ENCODE assay signal across 16 cellular contexts in the genomic region with DNA sequence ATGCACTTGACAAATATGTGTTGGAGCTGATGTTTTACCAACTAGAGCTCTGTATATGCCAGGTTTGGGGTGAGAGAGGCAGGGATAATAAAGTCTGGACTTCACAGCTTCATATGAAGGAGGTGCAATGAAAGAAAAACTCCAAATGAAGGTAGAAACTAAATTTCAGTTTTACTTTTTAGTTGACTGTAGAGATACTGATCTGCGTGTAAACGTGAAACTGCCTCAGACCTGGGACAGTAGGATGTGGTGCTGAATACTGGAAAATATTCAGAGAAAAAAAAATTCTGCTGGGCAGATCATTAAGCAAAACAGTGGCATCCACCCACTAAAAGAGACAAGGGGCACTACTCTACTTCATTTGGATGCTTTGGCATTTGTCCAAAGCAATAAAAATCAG.
A peak's percentile ranks its signal among the peaks of the same experiment; 100 is the strongest.
DNase-seq lines count a peak whose midpoint lies in the region; ATAC-seq lines count a peak whose summit lies in the region.
"Had no signal": no experiment of that assay in that cellular context is flagged by ENCODE, and none has a peak within 500 bp of the region (broad histone marks: within the 10 kb centered on the region; RNA-seq: fewer than 3 reads in every experiment).

No MANE protein-coding gene starts in this region.

- ATAC-seq in activated T-cell treated with anti-CD3 and anti-CD28 coated beads, Interleukin-2, amount 50 U/mL, for 72 hours (replicated peaks in 1 of 2): peak; percentile 73 to 85
- ATAC-seq in GM18870 (IDR thresholded peaks at IDR 0.05; ENCODE audit: unreplicated experiment): peak; percentile 76
- ATAC-seq in stimulated activated effector memory CD8-positive, alpha-beta T cell treated with anti-CD3 and anti-CD28 coated beads, Interleukin-12 subunit alpha, Interleukin-12 subunit beta, amount 100 ng/mL, for 72 hours: peak; percentile 81
- ATAC-seq: heart left ventricle had no signal

- CTCF ChIA-PET in activated CD4-positive, alpha-beta memory T cell treated with anti-CD3 and anti-CD28 coated beads for 36 hours (lab: Charles Lee): interaction anchor here (0.8 to 1.6 kb wide), 6 partner anchors 22 to 277 kb away, joined by 3 to 4 read pairs (median 3); no protein-coding TSS in a partner anchor

- peaks cover 22 to 64% of the 10 kb centered on the region in 2 donors for H3K36me3 Mint-ChIP-seq in activated T-cell treated with anti-CD3 and anti-CD28 coated beads, Interleukin-2, amount 50 U/mL, for 72 hours (ENCODE audit: insufficient read depth in 2 of 2)
- peaks cover 64% of the 10 kb centered on the region for H3K36me3 Mint-ChIP-seq in activated CD4-positive, alpha-beta memory T cell treated with anti-CD3 and anti-CD28 coated beads for 36 hours
- no peaks in the 10 kb centered on the region for H3K36me3 Mint-ChIP-seq in stimulated activated effector memory CD8-positive, alpha-beta T cell treated with anti-CD3 and anti-CD28 coated beads, Interleukin-12 subunit alpha, Interleukin-12 subunit beta, amount 100 ng/mL, for 72 hours

- POLR2A ChIA-PET in activated CD4-positive, alpha-beta memory T cell treated with anti-CD3 and anti-CD28 coated beads for 36 hours (lab: Charles Lee): interaction anchor here (1.0 to 1.5 kb wide), 2 partner anchors 50 to 82 kb away, joined by 3 to 5 read pairs; no protein-coding TSS in a partner anchor

- no peak overlapping the region for H3K4me3 ChIP-seq in HAP-1
- H3K4me3 ChIP-seq: heart left ventricle, prostate gland, SK-N-MC, spleen, testis had no signal

- no peaks in the 10 kb centered on the region for H3K27me3 Mint-ChIP-seq in activated T-cell treated with anti-CD3 and anti-CD28 coated beads, Interleukin-2, amount 50 U/mL, for 72 hours (ENCODE audit: low read depth)
- no peaks in the 10 kb centered on the region for H3K27me3 Mint-ChIP-seq in activated CD4-positive, alpha-beta memory T cell treated with anti-CD3 and anti-CD28 coated beads for 36 hours
- H3K27me3 Mint-ChIP-seq: dendritic cell treated with granulocyte-macrophage colony-stimulating factor and Interleukin-4, amounts not matched to agents 40 ng/mL and 50 ng/mL, for 4 days had no signal

- peak overlapping the region; percentile 68 to 73 for H3K4me3 Mint-ChIP-seq in activated T-cell treated with anti-CD3 and anti-CD28 coated beads, Interleukin-2, amount 50 U/mL, for 72 hours
- H3K4me3 Mint-ChIP-seq in activated CD4-positive, alpha-beta memory T cell treated with anti-CD3 and anti-CD28 coated beads for 36 hours: no peak overlapping the region
- no peak overlapping the region for H3K4me3 Mint-ChIP-seq in stimulated activated effector memory CD8-positive, alpha-beta T cell treated with anti-CD3 and anti-CD28 coated beads, Interleukin-12 subunit alpha, Interleukin-12 subunit beta, amount 100 ng/mL, for 72 hours
- H3K4me3 Mint-ChIP-seq: dendritic cell treated with granulocyte-macrophage colony-stimulating factor and Interleukin-4, amounts not matched to agents 40 ng/mL and 50 ng/mL, for 4 days had no signal

- no peaks in the 10 kb centered on the region for H3K27me3 ChIP-seq in HAP-1 (ENCODE audit: low read depth)
- H3K27me3 ChIP-seq: heart left ventricle, spleen, testis had no signal

- H3K4me1 Mint-ChIP-seq in activated T-cell treated with anti-CD3 and anti-CD28 coated beads, Interleukin-2, amount 50 U/mL, for 72 hours (ENCODE audit: low read depth): peaks cover 81% of the 10 kb centered on the region
- peaks cover 30% of the 10 kb centered on the region for H3K4me1 Mint-ChIP-seq in activated CD4-positive, alpha-beta memory T cell treated with anti-CD3 and anti-CD28 coated beads for 36 hours (ENCODE audit: low read depth)
- H3K4me1 Mint-ChIP-seq in stimulated activated effector memory CD8-positive, alpha-beta T cell treated with anti-CD3 and anti-CD28 coated beads, Interleukin-12 subunit alpha, Interleukin-12 subunit beta, amount 100 ng/mL, for 72 hours: peaks cover 13% of the 10 kb centered on the region

- H3K9me3 ChIP-seq in HAP-1: no peaks in the 10 kb centered on the region
- H3K9me3 ChIP-seq: prostate gland, testis had no signal

- intact Hi-C loops in activated CD4-positive, alpha-beta memory T cell treated with anti-CD3 and anti-CD28 coated beads for 36 hours (cut with micrococcal nuclease): loop anchor here (1.0 kb wide), 2 partner anchors 10 to 16 kb away; no protein-coding TSS in a partner anchor

- no peaks in the 10 kb centered on the region for H3K36me3 ChIP-seq in HAP-1 (replicated peaks)
- H3K36me3 ChIP-seq: heart left ventricle, prostate gland had no signal

- in situ Hi-C loops in HAP-1 (cut with MboI; ENCODE audit: low sequenced_read_pairs): no loop called here

- DNase-seq in activated T-cell treated with anti-CD3 and anti-CD28 coated beads, Interleukin-2, amount 50 U/mL, for 72 hours: peak in 1 of 2 donors; percentile 23
- DNase-seq in activated T-cell treated with anti-CD3 and anti-CD28 coated beads, Interleukin-2, amount 50 U/mL, for 48 hours: no peak
- no peak for DNase-seq in activated CD4-positive, alpha-beta memory T cell treated with anti-CD3 and anti-CD28 coated beads for 36 hours
- DNase-seq in stimulated activated effector memory CD8-positive, alpha-beta T cell treated with anti-CD3 and anti-CD28 coated beads, Interleukin-12 subunit alpha, Interleukin-12 subunit beta, amount 100 ng/mL, for 72 hours (ENCODE audit: low spot score in 2 of 2): no peak
- DNase-seq in hypothalamus (lab: John Stamatoyannopoulos, UW) (no peak), HAP-1 (ENCODE audit: low spot score in 2 of 2) (no peak), T-helper 9 cell (no peak)
- DNase-seq: heart left ventricle, kidney glomerular epithelial cell, NCI-H2227 treated with DMSO at 0.1 percent for 48 hours, spleen, testis had no signal

- H3K27ac Mint-ChIP-seq in activated T-cell treated with anti-CD3 and anti-CD28 coated beads, Interleukin-2, amount 50 U/mL, for 72 hours: peak overlapping the region; percentile 55
- peak overlapping the region; percentile 9 for H3K27ac Mint-ChIP-seq in activated CD4-positive, alpha-beta memory T cell treated with anti-CD3 and anti-CD28 coated beads for 36 hours
- no peak overlapping the region for H3K27ac Mint-ChIP-seq in stimulated activated effector memory CD8-positive, alpha-beta T cell treated with anti-CD3 and anti-CD28 coated beads, Interleukin-12 subunit alpha, Interleukin-12 subunit beta, amount 100 ng/mL, for 72 hours
- H3K27ac Mint-ChIP-seq: dendritic cell treated with granulocyte-macrophage colony-stimulating factor and Interleukin-4, amounts not matched to agents 40 ng/mL and 50 ng/mL, for 4 days had no signal

- peaks cover 4 to 5% of the 10 kb centered on the region in 2 donors for H3K9me3 Mint-ChIP-seq in activated T-cell treated with anti-CD3 and anti-CD28 coated beads, Interleukin-2, amount 50 U/mL, for 72 hours
- peaks cover 20% of the 10 kb centered on the region for H3K9me3 Mint-ChIP-seq in activated CD4-positive, alpha-beta memory T cell treated with anti-CD3 and anti-CD28 coated beads for 36 hours
- H3K9me3 Mint-ChIP-seq in stimulated activated effector memory CD8-positive, alpha-beta T cell treated with anti-CD3 and anti-CD28 coated beads, Interleukin-12 subunit alpha, Interleukin-12 subunit beta, amount 100 ng/mL, for 72 hours: no peaks in the 10 kb centered on the region
- H3K9me3 Mint-ChIP-seq: dendritic cell treated with granulocyte-macrophage colony-stimulating factor and Interleukin-4, amounts not matched to agents 40 ng/mL and 50 ng/mL, for 4 days had no signal

- no peaks in the 10 kb centered on the region for H3K4me1 ChIP-seq in HAP-1
- H3K4me1 ChIP-seq: prostate gland, testis had no signal

Comparison
In these comparisons a context has a peak if more than half of its experiments do, and no peak if none do; other contexts are left out.
1. H3K4me3 Mint-ChIP-seq: peak in activated T-cell treated with anti-CD3 and anti-CD28 coated beads, Interleukin-2, amount 50 U/mL, for 72 hours (2 of 2); none in activated CD4-positive, alpha-beta memory T cell treated with anti-CD3 and anti-CD28 coated beads for 36 hours (single experiment) and stimulated activated effector memory CD8-positive, alpha-beta T cell treated with anti-CD3 and anti-CD28 coated beads, Interleukin-12 subunit alpha, Interleukin-12 subunit beta, amount 100 ng/mL, for 72 hours (single experiment).
2. Peak in every context shown above with its lines, with median percentiles within 50 percentile points of each other: ATAC-seq.